10 cellular contexts compared by ENCODE assay signal in genomic region chr17:75842963-75843576, GRCh38. TPM values are rescaled to one million over a fixed set of nuclear protein-coding genes. Genes with fewer than 3 reads are reported as not detected.
DNase-seq lines count a peak whose midpoint lies in the region; ATAC-seq and TF ChIP-seq lines count a peak whose summit lies in the region.
"Had no signal": no experiment of that assay in that cellular context is flagged by ENCODE, and none has a peak within 500 bp of the region (broad histone marks: within the 10 kb centered on the region; RNA-seq: fewer than 3 reads in every experiment).

No MANE protein-coding gene starts in this region.

- TF ChIP-seq POLR2A in vagina (IDR thresholded peaks at IDR 0.05): no peak

- H3K36me3 ChIP-seq in lower lobe of right lung (peaks cover 43% of the 10 kb centered on the region), vagina (peaks cover 8 to 21% of the 10 kb centered on the region in 2 donors)

- H3K9me3 Mint-ChIP-seq in activated T-helper 2 cell treated with anti-CD3 and anti-CD28 coated beads, Interferon-gamma antibody, Interleukin-2, Interleukin-4, amounts not matched to agents 10 μg/mL and 5 μg/mL and 100 μg/mL, durations not matched to agents 14 hours and 24 hours and 36 hours: no peaks in the 10 kb centered on the region

- H3K9me3 ChIP-seq in lower lobe of right lung (no peaks in the 10 kb centered on the region), vagina (no peaks in the 10 kb centered on the region)

- TF ChIP-seq CTCF in lower lobe of right lung (IDR thresholded peaks at IDR 0.05) (no peak), vagina (IDR thresholded peaks at IDR 0.05) (no peak)

- H3K27me3 ChIP-seq in lower lobe of right lung (ENCODE audit: low read depth): no peaks in the 10 kb centered on the region
- H3K27me3 ChIP-seq in vagina: no peaks in the 10 kb centered on the region

- H3K36me3 Mint-ChIP-seq in activated T-helper 2 cell treated with anti-CD3 and anti-CD28 coated beads, Interferon-gamma antibody, Interleukin-2, Interleukin-4, amounts not matched to agents 10 μg/mL and 5 μg/mL and 100 μg/mL, durations not matched to agents 14 hours and 24 hours and 36 hours (ENCODE audit: low read depth): peaks cover 46% of the 10 kb centered on the region

- intact Hi-C loops in activated T-helper 2 cell treated with anti-CD3 and anti-CD28 coated beads, Interferon-gamma antibody, Interleukin-2, Interleukin-4, amounts not matched to agents 10 μg/mL and 5 μg/mL and 100 μg/mL, durations not matched to agents 14 hours and 24 hours and 36 hours (cut with micrococcal nuclease): no loop called here
- intact Hi-C loops in lower lobe of right lung (cut with DNase I) (no loop called here), vagina (cut with DNase I) (no loop called here)

- H3K27me3 Mint-ChIP-seq in activated T-helper 2 cell treated with anti-CD3 and anti-CD28 coated beads, Interferon-gamma antibody, Interleukin-2, Interleukin-4, amounts not matched to agents 10 μg/mL and 5 μg/mL and 100 μg/mL, durations not matched to agents 14 hours and 24 hours and 36 hours (ENCODE audit: low read depth): no peaks in the 10 kb centered on the region

- peak overlapping the region; percentile 84 for H3K27ac Mint-ChIP-seq in activated T-helper 2 cell treated with anti-CD3 and anti-CD28 coated beads, Interferon-gamma antibody, Interleukin-2, Interleukin-4, amounts not matched to agents 10 μg/mL and 5 μg/mL and 100 μg/mL, durations not matched to agents 14 hours and 24 hours and 36 hours

- H3K4me3 Mint-ChIP-seq in activated T-helper 2 cell treated with anti-CD3 and anti-CD28 coated beads, Interferon-gamma antibody, Interleukin-2, Interleukin-4, amounts not matched to agents 10 μg/mL and 5 μg/mL and 100 μg/mL, durations not matched to agents 14 hours and 24 hours and 36 hours (ENCODE audit: low read depth): peak overlapping the region; percentile 95

- H3K4me1 ChIP-seq in lower lobe of right lung (peaks cover 59% of the 10 kb centered on the region), vagina (peaks cover 38% of the 10 kb centered on the region)

- DNase-seq in stimulated activated CD4-positive, alpha-beta T cell treated with anti-CD3 and anti-CD28 coated beads, Interleukin-2, amount 100 ng/mL, for 24 hours: peak; percentile 38 to 41
- no peak for DNase-seq in stimulated activated CD4-positive, alpha-beta T cell treated with anti-CD3 and anti-CD28 coated beads, Interleukin-4, amount 100 ng/mL, for 4 hours
- peak; percentile 26 for DNase-seq in activated T-helper 2 cell treated with anti-CD3 and anti-CD28 coated beads, Interferon-gamma antibody, Interleukin-2, Interleukin-4, amounts not matched to agents 10 μg/mL and 5 μg/mL and 100 μg/mL, durations not matched to agents 14 hours and 24 hours and 36 hours (ENCODE audit: low spot score)
- no peak for DNase-seq in lower lobe of right lung
- DNase-seq in vagina (ENCODE audit: extremely low spot score in 2 of 2): no peak
- no peak for DNase-seq in cerebellum (ENCODE audit: low spot score)
- DNase-seq in mesenteric fat pad (ENCODE audit: low spot score): no peak
- DNase-seq: NCI-H524 had no signal

- peak overlapping the region; percentile 90 for H3K27ac ChIP-seq in lower lobe of right lung
- peak overlapping the region; percentile 93 for H3K27ac ChIP-seq in vagina
- H3K27ac ChIP-seq: parathyroid adenoma had no signal

- no peak for ATAC-seq in lower lobe of right lung
- ATAC-seq in SK-N-SH treated with all-trans-retinoic acid at 6 μM for 48 hours: no peak

- peaks cover 7% of the 10 kb centered on the region for H3K4me1 Mint-ChIP-seq in activated T-helper 2 cell treated with anti-CD3 and anti-CD28 coated beads, Interferon-gamma antibody, Interleukin-2, Interleukin-4, amounts not matched to agents 10 μg/mL and 5 μg/mL and 100 μg/mL, durations not matched to agents 14 hours and 24 hours and 36 hours (ENCODE audit: low read depth)

- H3K4me3 ChIP-seq in lower lobe of right lung: peak overlapping the region; percentile 59
- H3K4me3 ChIP-seq in vagina: peak overlapping the region; percentile 3 to 37

TF ChIP-seq in SK-N-SH treated with all-trans-retinoic acid at 6 μM for 48 hours, 23 proteins besides CTCF, POLR2A, EP300 and RAD21:
- TF ChIP-seq ZNF565 (CRISPR knock-in tag; conservative IDR thresholded peaks at IDR 0.05; ENCODE audit: low read depth) (no peak), TSHZ2 (CRISPR knock-in tag; IDR thresholded peaks at IDR 0.05) (no peak), RARB (CRISPR knock-in tag; IDR thresholded peaks at IDR 0.05) (no peak), ARNTL (CRISPR knock-in tag; IDR thresholded peaks at IDR 0.05; ENCODE audit: borderline replicate concordance, low read depth) (no peak), OSR1 (CRISPR knock-in tag; IDR thresholded peaks at IDR 0.05) (no peak), GLIS3 (CRISPR knock-in tag; IDR thresholded peaks at IDR 0.05) (no peak), CSDC2 (CRISPR knock-in tag; IDR thresholded peaks at IDR 0.05) (no peak), ZFP30 (CRISPR knock-in tag; IDR thresholded peaks at IDR 0.05) (no peak), PATZ1 (CRISPR knock-in tag; IDR thresholded peaks at IDR 0.05; ENCODE audit: borderline replicate concordance) (no peak)
TF ChIP-seq in SK-N-SH treated with all-trans-retinoic acid at 6 μM for 48 hours: peak in this region for 0.

RNA-seq across cellular contexts. Expression of gene UNC13D, which starts 1.1 kb away (rescaled TPM):
- total RNA-seq in activated T-helper 2 cell treated with anti-CD3 and anti-CD28 coated beads, Interferon-gamma antibody, Interleukin-2, Interleukin-4, amounts not matched to agents 10 μg/mL and 5 μg/mL and 100 μg/mL, durations not matched to agents 14 hours and 24 hours and 36 hours: 165 and 175 TPM in 2 replicates
- total RNA-seq in lower lobe of right lung: 118 TPM
- 32.7 TPM for total RNA-seq in vagina
- 1.6 TPM for total RNA-seq in cerebellum
- 12.8 TPM for total RNA-seq in mesenteric fat pad

RNA-seq across cellular contexts. Expression of gene WBP2, which starts 12.1 kb away (rescaled TPM):
- total RNA-seq in activated T-helper 2 cell treated with anti-CD3 and anti-CD28 coated beads, Interferon-gamma antibody, Interleukin-2, Interleukin-4, amounts not matched to agents 10 μg/mL and 5 μg/mL and 100 μg/mL, durations not matched to agents 14 hours and 24 hours and 36 hours: 79.3 and 80.7 TPM in 2 replicates
- total RNA-seq in lower lobe of right lung (145 TPM), vagina (54.3 TPM), cerebellum (26.0 TPM), mesenteric fat pad (125 TPM)

RNA-seq across cellular contexts. Expression of gene TRIM47, which starts 35.3 kb away (rescaled TPM):
- 22.5 and 24.5 TPM in 2 replicates for total RNA-seq in activated T-helper 2 cell treated with anti-CD3 and anti-CD28 coated beads, Interferon-gamma antibody, Interleukin-2, Interleukin-4, amounts not matched to agents 10 μg/mL and 5 μg/mL and 100 μg/mL, durations not matched to agents 14 hours and 24 hours and 36 hours
- total RNA-seq in lower lobe of right lung: 21.0 TPM
- total RNA-seq in vagina: 63.3 TPM
- 9.9 TPM for total RNA-seq in cerebellum
- total RNA-seq in mesenteric fat pad: 35.7 TPM

RNA-seq across cellular contexts. Expression of gene TRIM65, which starts 53.7 kb away (rescaled TPM):
- 42.8 and 45.6 TPM in 2 replicates for total RNA-seq in activated T-helper 2 cell treated with anti-CD3 and anti-CD28 coated beads, Interferon-gamma antibody, Interleukin-2, Interleukin-4, amounts not matched to agents 10 μg/mL and 5 μg/mL and 100 μg/mL, durations not matched to agents 14 hours and 24 hours and 36 hours
- total RNA-seq in lower lobe of right lung (32.4 TPM), vagina (59.9 TPM), cerebellum (8.1 TPM), mesenteric fat pad (20.9 TPM)

RNA-seq across cellular contexts. Expression of gene UNK, which starts 58.5 kb away (rescaled TPM):
- 26.8 and 30.1 TPM in 2 replicates for total RNA-seq in activated T-helper 2 cell treated with anti-CD3 and anti-CD28 coated beads, Interferon-gamma antibody, Interleukin-2, Interleukin-4, amounts not matched to agents 10 μg/mL and 5 μg/mL and 100 μg/mL, durations not matched to agents 14 hours and 24 hours and 36 hours
- 31.1 TPM for total RNA-seq in lower lobe of right lung
- 35.1 TPM for total RNA-seq in vagina
- total RNA-seq in cerebellum: 72.0 TPM
- total RNA-seq in mesenteric fat pad: 24.6 TPM

Comparison
In these comparisons a context has a peak if more than half of its experiments do, and no peak if none do; other contexts are left out.
1. DNase-seq: peak in stimulated activated CD4-positive, alpha-beta T cell treated with anti-CD3 and anti-CD28 coated beads, Interleukin-2, amount 100 ng/mL, for 24 hours (2 of 2) and activated T-helper 2 cell treated with anti-CD3 and anti-CD28 coated beads, Interferon-gamma antibody, Interleukin-2, Interleukin-4, amounts not matched to agents 10 μg/mL and 5 μg/mL and 100 μg/mL, durations not matched to agents 14 hours and 24 hours and 36 hours (single experiment); none in stimulated activated CD4-positive, alpha-beta T cell treated with anti-CD3 and anti-CD28 coated beads, Interleukin-4, amount 100 ng/mL, for 4 hours (0 of 2), lower lobe of right lung (single experiment), vagina (0 of 2), cerebellum (single experiment) and mesenteric fat pad (single experiment).